ENCODE assay signal across 36 cellular contexts in the genomic region with DNA sequence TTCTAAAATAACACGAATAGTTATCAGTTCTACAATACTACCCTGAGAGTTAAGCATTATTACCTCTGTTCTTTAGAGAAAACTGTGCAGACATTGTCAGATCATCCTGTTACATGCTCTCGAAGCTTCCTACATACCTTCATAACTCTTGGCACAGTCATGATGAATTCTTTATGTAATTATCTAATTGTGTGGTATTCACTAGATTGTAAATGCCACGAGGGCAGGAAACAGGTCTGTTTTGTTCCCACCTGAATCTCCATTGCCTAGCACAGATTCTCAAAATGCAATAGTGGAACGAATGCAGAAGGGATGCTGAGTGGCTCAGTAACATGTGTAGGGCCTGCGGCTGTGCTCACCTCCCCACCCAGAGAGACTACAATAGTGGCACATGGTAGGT. TPM values are rescaled to one million over a fixed set of nuclear protein-coding genes. Genes with fewer than 3 reads are reported as not detected.
"Had no signal": no experiment of that assay in that cellular context is flagged by ENCODE, and none has a peak within 500 bp of the region (broad histone marks: within the 10 kb centered on the region; RNA-seq: fewer than 3 reads in every experiment).

No MANE protein-coding gene starts in this region.

- ATAC-seq: activated CD8-positive, alpha-beta T cell treated with anti-CD3 and anti-CD28 coated beads for 36 hours; activated naive CD4-positive, alpha-beta T cell treated with anti-CD3 and anti-CD28 coated beads, Interleukin-2, amount 50 U/mL, for 72 hours; activated T-cell treated with anti-CD3 and anti-CD28 coated beads, Interleukin-2, amount 50 U/mL, for 4 hours; activated T-cell treated with anti-CD3 and anti-CD28 coated beads, Interleukin-2, amount 50 U/mL, for 72 hours; activated T-helper 17 cell treated with anti-CD3 and anti-CD28 coated beads, Interleukin-2, amount 50 U/mL, for 72 hours; body of pancreas had no signal

- H3K9me3 Mint-ChIP-seq: activated B cell treated with CpG ODN at 0.5 μM for 24 hours; activated CD4-positive, alpha-beta memory T cell treated with anti-CD3 and anti-CD28 coated beads for 36 hours; activated CD4-positive, alpha-beta T cell treated with anti-CD3 and anti-CD28 coated beads, Interleukin-2, amount 10 ng/mL, durations not matched to agents 24 days and 14 days; activated CD8-positive, alpha-beta T cell treated with anti-CD3 and anti-CD28 coated beads for 36 hours; activated naive CD4-positive, alpha-beta T cell treated with anti-CD3 and anti-CD28 coated beads for 36 hours; activated naive CD4-positive, alpha-beta T cell treated with anti-CD3 and anti-CD28 coated beads, Interleukin-2, amount 50 U/mL, for 72 hours; activated naive CD8-positive, alpha-beta T cell treated with anti-CD3 and anti-CD28 coated beads for 36 hours; activated T-cell treated with anti-CD3 and anti-CD28 coated beads, Interleukin-2, amount 50 U/mL, for 4 hours; activated T-cell treated with anti-CD3 and anti-CD28 coated beads, Interleukin-2, amount 50 U/mL, for 72 hours; activated T-helper 1 cell treated with anti-CD3 and anti-CD28 coated beads, Interleukin-12 subunit alpha, Interleukin-12 subunit beta, Interleukin-2, Interleukin-4 antibody, amounts not matched to agents 30 ng/mL and 10 ng/mL and 1 ng/mL, durations not matched to agents 14 hours and 24 hours and 36 hours; activated T-helper 17 cell treated with anti-CD3 and anti-CD28 coated beads, Interleukin-2, amount 50 U/mL, for 72 hours; T-helper 1 cell treated with Interleukin-12 subunit alpha and Interleukin-12 subunit beta and Interleukin-4 antibody, amounts not matched to agents 30 μg/mL and 1 μg/mL, for 36 hours; T-helper 2 cell treated with Interferon-gamma antibody and Interleukin-4, amounts not matched to agents 5 μg/mL and 100 μg/mL, for 36 hours had no signal

- H3K27ac Mint-ChIP-seq: activated B cell treated with CpG ODN at 0.5 μM for 24 hours; activated CD4-positive, alpha-beta memory T cell treated with anti-CD3 and anti-CD28 coated beads for 36 hours; activated CD4-positive, alpha-beta T cell treated with anti-CD3 and anti-CD28 coated beads, Interleukin-2, amount 10 ng/mL, durations not matched to agents 24 days and 14 days; activated CD8-positive, alpha-beta T cell treated with anti-CD3 and anti-CD28 coated beads for 36 hours; activated naive CD4-positive, alpha-beta T cell treated with anti-CD3 and anti-CD28 coated beads for 36 hours; activated naive CD4-positive, alpha-beta T cell treated with anti-CD3 and anti-CD28 coated beads, Interleukin-2, amount 50 U/mL, for 72 hours; activated naive CD8-positive, alpha-beta T cell treated with anti-CD3 and anti-CD28 coated beads for 36 hours; activated T-cell treated with anti-CD3 and anti-CD28 coated beads, Interleukin-2, amount 50 U/mL, for 72 hours; activated T-helper 1 cell treated with anti-CD3 and anti-CD28 coated beads, Interleukin-12 subunit alpha, Interleukin-12 subunit beta, Interleukin-2, Interleukin-4 antibody, amounts not matched to agents 30 ng/mL and 10 ng/mL and 1 ng/mL, durations not matched to agents 14 hours and 24 hours and 36 hours; activated T-helper 17 cell treated with anti-CD3 and anti-CD28 coated beads, Interleukin-2, amount 50 U/mL, for 72 hours; T-helper 1 cell treated with Interleukin-12 subunit alpha and Interleukin-12 subunit beta and Interleukin-4 antibody, amounts not matched to agents 30 μg/mL and 1 μg/mL, for 36 hours; T-helper 2 cell treated with Interferon-gamma antibody and Interleukin-4, amounts not matched to agents 5 μg/mL and 100 μg/mL, for 36 hours had no signal

- DNase-seq: activated B cell treated with CpG ODN at 0.5 μM for 24 hours; activated CD4-positive, alpha-beta memory T cell treated with anti-CD3 and anti-CD28 coated beads for 36 hours; activated CD4-positive, alpha-beta T cell treated with anti-CD3 and anti-CD28 coated beads for 4 hours; activated CD4-positive, alpha-beta T cell treated with anti-CD3 and anti-CD28 coated beads, Interleukin-2, amount 10 ng/mL, durations not matched to agents 24 days and 14 days; activated CD4-positive, alpha-beta T cell treated with anti-CD3 and anti-CD28 coated beads, Interleukin-2, amount 50 U/mL, for 1 hour; activated CD4-positive, alpha-beta T cell treated with anti-CD3 and anti-CD28 coated beads, Interleukin-2, amount 50 U/mL, for 4 hours; activated CD4-positive, CD25-positive, alpha-beta regulatory T cell treated with anti-CD3 and anti-CD28 coated beads, Interleukin-2, amount 50 U/mL, for 72 hours; activated CD8-positive, alpha-beta memory T cell treated with anti-CD3 and anti-CD28 coated beads, Interleukin-2, amount 50 U/mL, for 4 hours; activated CD8-positive, alpha-beta T cell treated with anti-CD3 and anti-CD28 coated beads for 36 hours; activated gamma-delta T cell treated with Interleukin-2 at 50 U/mL for 16 hours; activated naive CD4-positive, alpha-beta T cell; activated naive CD4-positive, alpha-beta T cell treated with anti-CD3 and anti-CD28 coated beads for 36 hours; activated naive CD4-positive, alpha-beta T cell treated with anti-CD3 and anti-CD28 coated beads, Interleukin-2, amount 50 U/mL, for 16 hours; activated naive CD8-positive, alpha-beta T cell treated with anti-CD3 and anti-CD28 coated beads for 36 hours; activated T-cell treated with anti-CD3 and anti-CD28 coated beads for 4 hours; activated T-cell treated with anti-CD3 and anti-CD28 coated beads, Interleukin-2, amount 50 U/mL, for 1 hour; activated T-cell treated with anti-CD3 and anti-CD28 coated beads, Interleukin-2, amount 50 U/mL, for 4 hours; activated T-cell treated with anti-CD3 and anti-CD28 coated beads, Interleukin-2, amount 50 U/mL, for 72 hours; adrenal gland; amniotic stem cell; aorta; body of pancreas; brain microvascular endothelial cell; central memory CD4-positive, alpha-beta T cell; T-helper 1 cell; T-helper 2 cell; T-helper 9 cell had no signal

- H3K4me1 Mint-ChIP-seq: activated CD4-positive, alpha-beta T cell treated with anti-CD3 and anti-CD28 coated beads, Interleukin-2, amount 10 ng/mL, durations not matched to agents 24 days and 14 days; activated naive CD8-positive, alpha-beta T cell treated with anti-CD3 and anti-CD28 coated beads for 36 hours; activated T-helper 17 cell treated with anti-CD3 and anti-CD28 coated beads, Interleukin-2, amount 50 U/mL, for 72 hours had no signal

- H3K4me3 ChIP-seq: adrenal gland, body of pancreas, breast epithelium had no signal

- H3K9me3 ChIP-seq: adrenal gland, body of pancreas, breast epithelium had no signal

- H3K4me3 Mint-ChIP-seq: activated B cell treated with CpG ODN at 0.5 μM for 24 hours; activated CD4-positive, alpha-beta memory T cell treated with anti-CD3 and anti-CD28 coated beads for 36 hours; activated CD4-positive, alpha-beta T cell treated with anti-CD3 and anti-CD28 coated beads, Interleukin-2, amount 10 ng/mL, durations not matched to agents 24 days and 14 days; activated CD8-positive, alpha-beta T cell treated with anti-CD3 and anti-CD28 coated beads for 36 hours; activated naive CD4-positive, alpha-beta T cell treated with anti-CD3 and anti-CD28 coated beads for 36 hours; activated naive CD8-positive, alpha-beta T cell treated with anti-CD3 and anti-CD28 coated beads for 36 hours; activated T-cell treated with anti-CD3 and anti-CD28 coated beads, Interleukin-2, amount 50 U/mL, for 4 hours; activated T-cell treated with anti-CD3 and anti-CD28 coated beads, Interleukin-2, amount 50 U/mL, for 72 hours; activated T-helper 1 cell treated with anti-CD3 and anti-CD28 coated beads, Interleukin-12 subunit alpha, Interleukin-12 subunit beta, Interleukin-2, Interleukin-4 antibody, amounts not matched to agents 30 ng/mL and 10 ng/mL and 1 ng/mL, durations not matched to agents 14 hours and 24 hours and 36 hours; activated T-helper 17 cell treated with anti-CD3 and anti-CD28 coated beads, Interleukin-2, amount 50 U/mL, for 72 hours; T-helper 1 cell treated with Interleukin-12 subunit alpha and Interleukin-12 subunit beta and Interleukin-4 antibody, amounts not matched to agents 30 μg/mL and 1 μg/mL, for 36 hours; T-helper 2 cell treated with Interferon-gamma antibody and Interleukin-4, amounts not matched to agents 5 μg/mL and 100 μg/mL, for 36 hours had no signal

- H3K27ac ChIP-seq: adrenal gland, body of pancreas, brain microvascular endothelial cell, breast epithelium, VCaP had no signal

- H3K36me3 ChIP-seq: adrenal gland, brain microvascular endothelial cell, breast epithelium had no signal

- H3K36me3 Mint-ChIP-seq: activated CD4-positive, alpha-beta memory T cell treated with anti-CD3 and anti-CD28 coated beads for 36 hours; activated naive CD4-positive, alpha-beta T cell treated with anti-CD3 and anti-CD28 coated beads, Interleukin-2, amount 50 U/mL, for 72 hours; activated naive CD8-positive, alpha-beta T cell treated with anti-CD3 and anti-CD28 coated beads for 36 hours had no signal

RNA-seq across cellular contexts. Expression of gene SYT2, which starts 3.4 kb away (rescaled TPM):
- total RNA-seq: activated B cell treated with CpG ODN at 0.5 μM for 24 hours; activated CD4-positive, alpha-beta memory T cell treated with anti-CD3 and anti-CD28 coated beads for 36 hours; activated CD4-positive, alpha-beta T cell treated with anti-CD3 and anti-CD28 coated beads, Interleukin-2, amount 10 ng/mL, durations not matched to agents 24 days and 14 days; activated CD8-positive, alpha-beta memory T cell treated with anti-CD3 and anti-CD28 coated beads for 36 hours; activated CD8-positive, alpha-beta T cell treated with anti-CD3 and anti-CD28 coated beads for 36 hours; activated naive CD4-positive, alpha-beta T cell treated with anti-CD3 and anti-CD28 coated beads for 36 hours; activated naive CD4-positive, alpha-beta T cell treated with anti-CD3 and anti-CD28 coated beads, Interleukin-2, amount 50 U/mL, for 72 hours; activated naive CD8-positive, alpha-beta T cell treated with anti-CD3 and anti-CD28 coated beads for 36 hours; activated T-cell treated with anti-CD3 and anti-CD28 coated beads, Interleukin-2, amount 50 U/mL, for 4 hours; activated T-helper 1 cell treated with anti-CD3 and anti-CD28 coated beads, Interleukin-12 subunit alpha, Interleukin-12 subunit beta, Interleukin-2, Interleukin-4 antibody, amounts not matched to agents 30 ng/mL and 10 ng/mL and 1 ng/mL, durations not matched to agents 14 hours and 24 hours and 36 hours; body of pancreas; cardiac septum had no signal
